ENCODE assay signal across 8 cellular contexts in the genomic region with DNA sequence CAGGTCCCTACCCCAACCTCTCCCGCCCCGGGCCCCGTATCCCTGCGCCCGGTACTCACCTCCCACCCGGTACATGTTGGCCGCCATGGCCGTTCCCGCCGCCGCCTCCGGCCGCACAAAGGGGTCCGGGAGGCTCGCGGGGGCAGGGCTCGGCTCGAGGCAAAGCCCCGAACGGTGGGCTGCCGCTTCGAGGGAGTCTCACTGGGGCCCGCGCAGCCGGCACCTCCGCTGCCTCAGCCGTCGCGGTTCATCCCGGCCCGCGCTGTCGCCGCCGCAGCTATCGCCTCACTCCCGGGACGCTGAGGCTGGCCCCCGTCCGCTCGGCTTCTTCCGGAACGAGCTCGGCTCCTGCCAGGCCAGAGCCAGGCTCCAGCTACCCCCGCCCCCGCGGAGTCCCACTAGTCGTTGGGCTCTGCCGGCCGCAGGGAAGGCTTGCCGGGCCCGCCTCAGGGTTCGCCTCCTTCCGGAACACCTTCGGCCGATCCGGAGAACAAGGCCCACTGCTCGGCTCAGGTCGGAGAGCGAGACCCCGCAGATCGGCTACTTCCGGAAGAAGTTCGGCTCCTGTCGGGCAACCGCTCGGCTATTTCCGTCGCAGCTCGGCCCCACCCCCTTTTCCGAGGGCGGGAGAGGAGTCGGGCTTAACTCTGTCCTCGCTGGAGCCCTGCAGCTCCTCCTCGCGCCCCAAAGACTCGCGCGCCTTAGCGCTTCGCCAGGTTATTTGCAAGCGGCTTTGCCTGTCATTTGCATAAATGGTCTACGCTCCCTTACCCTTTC. TPM values are rescaled to one million over a fixed set of nuclear protein-coding genes. Genes with fewer than 3 reads are reported as not detected.
DNase-seq lines count a peak whose midpoint lies in the region; TF ChIP-seq lines count a peak whose summit lies in the region.

A gene (minus strand): TSS at position 502 of the 777 bp plus-strand sequence. CDS start 415 bp downstream, at position 87.

- in situ Hi-C loops in HAP-1 (cut with MboI; ENCODE audit: low sequenced_read_pairs): no loop called here

- H3K4me1 ChIP-seq in ES-I3 (ENCODE audit: insufficient read depth, low read length) (peaks cover 18% of the 10 kb centered on the region), HAP-1 (peaks cover 19% of the 10 kb centered on the region), MM.1S (ENCODE audit: low read length) (peaks cover 10% of the 10 kb centered on the region), stomach (peaks cover 29 to 68% (median 42%) of the 10 kb centered on the region in 4 donors)

- H3K36me3 ChIP-seq in ES-I3 (ENCODE audit: insufficient read depth, low read length): peaks cover 16% of the 10 kb centered on the region; the same call in 1 of the 2 replicates
- H3K36me3 ChIP-seq in HAP-1 (replicated peaks): peaks cover 75% of the 10 kb centered on the region
- H3K36me3 ChIP-seq in MM.1S (replicated peaks; ENCODE audit: insufficient read depth, low read length): peaks cover 12% of the 10 kb centered on the region
- no peaks in the 10 kb centered on the region for H3K36me3 ChIP-seq in neural cell (ENCODE audit: insufficient read depth, low read length)
- H3K36me3 ChIP-seq in stomach: peaks cover 32 to 58% (median 50%) of the 10 kb centered on the region in 4 donors

- H3K4me3 ChIP-seq in HAP-1: peak within 1 kb of the TSS; percentile 96
- H3K4me3 ChIP-seq in MM.1S (ENCODE audit: low read length): peak within 1 kb of the TSS; percentile 92
- H3K4me3 ChIP-seq in fibroblast of the aortic adventitia (ENCODE audit: low read depth, low read length): peak within 1 kb of the TSS; percentile 87
- H3K4me3 ChIP-seq in neural cell (ENCODE audit: low read length): peak within 1 kb of the TSS; percentile 100
- peak within 1 kb of the TSS; percentile 69 to 100 (median 86) for H3K4me3 ChIP-seq in stomach

- H3K9me2 ChIP-seq in MM.1S (replicated peaks; ENCODE audit: insufficient read depth, low read length) (no peaks in the 10 kb centered on the region), neural cell (ENCODE audit: insufficient read depth, low read length) (no peaks in the 10 kb centered on the region)

- H3K27ac ChIP-seq in MM.1S (ENCODE audit: low read length) (peak within 1 kb of the TSS; percentile 86), neural cell (ENCODE audit: low read length) (peak within 1 kb of the TSS; percentile 87), stomach (peak within 1 kb of the TSS; percentile 96 to 98 (median 96))

- H3K9ac ChIP-seq in ES-I3 (ENCODE audit: low read depth, low read length) (peak within 1 kb of the TSS; percentile 96), MM.1S (ENCODE audit: low read length) (peak within 1 kb of the TSS; percentile 97), neural cell (ENCODE audit: low read length) (peak within 1 kb of the TSS; percentile 98)

- TF ChIP-seq EP300 in neural cell (conservative IDR thresholded peaks at IDR 0.05; ENCODE audit: poor library complexity, severe bottlenecking) (peak; percentile 34), stomach (IDR thresholded peaks at IDR 0.05) (no peak)

- H3K27me3 ChIP-seq in HAP-1 (ENCODE audit: low read depth): no peaks in the 10 kb centered on the region
- no peaks in the 10 kb centered on the region for H3K27me3 ChIP-seq in MM.1S (replicated peaks; ENCODE audit: insufficient read depth, low read length)
- H3K27me3 ChIP-seq in neural cell (ENCODE audit: insufficient read depth, low read depth, low read length): no peaks in the 10 kb centered on the region
- no peaks in the 10 kb centered on the region for H3K27me3 ChIP-seq in stomach

- no peak for TF ChIP-seq CTCF in MM.1S (IDR thresholded peaks at IDR 0.05; ENCODE audit: low read length)
- no peak for TF ChIP-seq CTCF in fibroblast of the aortic adventitia (IDR thresholded peaks at IDR 0.05; ENCODE audit: insufficient read depth, low read length)
- no peak for TF ChIP-seq CTCF in neural cell (IDR thresholded peaks at IDR 0.05; ENCODE audit: poor library complexity, severe bottlenecking)
- no peak for TF ChIP-seq CTCF in stomach (IDR thresholded peaks at IDR 0.05)

- intact Hi-C loops in stomach (cut with DNase I; ENCODE audit: low total_unique reads): no loop called here

- H3K79me2 ChIP-seq in MM.1S (ENCODE audit: low read length) (peaks cover 44% of the 10 kb centered on the region), neural cell (replicated peaks; ENCODE audit: insufficient read depth, low read length) (peaks cover 35% of the 10 kb centered on the region)

- H2AFZ ChIP-seq in MM.1S (ENCODE audit: low read length) (peak within 1 kb of the TSS; percentile 67), neural cell (ENCODE audit: low read depth, low read length) (peak within 1 kb of the TSS; percentile 77)

- TF ChIP-seq RAD21 in neural cell (conservative IDR thresholded peaks at IDR 0.05): no peak

- H3K4me2 ChIP-seq in MM.1S (ENCODE audit: low read depth, low read length) (peak within 1 kb of the TSS; percentile 97), neural cell (ENCODE audit: low read length) (peak within 1 kb of the TSS; percentile 87)

- DNase-seq in HAP-1 (ENCODE audit: low spot score in 2 of 2) (peak; percentile 96 to 99), MM.1S (peak; percentile 99), SIG-M5 (lab: John Stamatoyannopoulos, UW) (peak; percentile 80), activated gamma-delta T cell (lab: John Stamatoyannopoulos, UW) (peak; percentile 92), fibroblast of the aortic adventitia (ENCODE audit: low read depth) (peak; percentile 97), stomach (peak; percentile 97)

- H3F3A ChIP-seq in MM.1S (ENCODE audit: insufficient read depth, low read length) (peaks cover 21% of the 10 kb centered on the region), neural cell (ENCODE audit: insufficient read depth, low read length, poor library complexity, severe bottlenecking) (no peaks in the 10 kb centered on the region)

- H3K9me3 ChIP-seq in ES-I3 (ENCODE audit: control insufficient read depth, insufficient read depth, low read length) (no peaks in the 10 kb centered on the region), HAP-1 (no peaks in the 10 kb centered on the region), MM.1S (replicated peaks; ENCODE audit: insufficient read depth, low read length) (no peaks in the 10 kb centered on the region), neural cell (ENCODE audit: low read length) (no peaks in the 10 kb centered on the region), stomach (no peaks in the 10 kb centered on the region)

- 0 to 1% (median 0%) methylated on average over 28 to 83 of the region's 83 CpGs for WGBS in stomach, 5 donors

- no peaks in the 10 kb centered on the region for H4K20me1 ChIP-seq in MM.1S (ENCODE audit: insufficient read depth, low read length)
- H4K20me1 ChIP-seq in neural cell (ENCODE audit: insufficient read depth): no peaks in the 10 kb centered on the region

- peak in 1 of 4 donors; percentile 18 for TF ChIP-seq POLR2A in stomach (IDR thresholded peaks at IDR 0.05)

TF ChIP-seq in neural cell, 6 proteins besides CTCF, POLR2A, EP300 and RAD21:
- TF ChIP-seq TAF1 (IDR thresholded peaks at IDR 0.05; ENCODE audit: low read depth) (peak; percentile 76), POLR2AphosphoS5 (IDR thresholded peaks at IDR 0.05) (peak; percentile 83), EZH2 (IDR thresholded peaks at IDR 0.05; ENCODE audit: borderline replicate concordance, insufficient read depth, low read length, poor library complexity, severe bottlenecking) (no peak), MXI1 (conservative IDR thresholded peaks at IDR 0.05; ENCODE audit: poor library complexity, severe bottlenecking) (peak; percentile 68), SMC3 (conservative IDR thresholded peaks at IDR 0.05; ENCODE audit: poor library complexity) (no peak)
- TF ChIP-seq, protein P1, sequence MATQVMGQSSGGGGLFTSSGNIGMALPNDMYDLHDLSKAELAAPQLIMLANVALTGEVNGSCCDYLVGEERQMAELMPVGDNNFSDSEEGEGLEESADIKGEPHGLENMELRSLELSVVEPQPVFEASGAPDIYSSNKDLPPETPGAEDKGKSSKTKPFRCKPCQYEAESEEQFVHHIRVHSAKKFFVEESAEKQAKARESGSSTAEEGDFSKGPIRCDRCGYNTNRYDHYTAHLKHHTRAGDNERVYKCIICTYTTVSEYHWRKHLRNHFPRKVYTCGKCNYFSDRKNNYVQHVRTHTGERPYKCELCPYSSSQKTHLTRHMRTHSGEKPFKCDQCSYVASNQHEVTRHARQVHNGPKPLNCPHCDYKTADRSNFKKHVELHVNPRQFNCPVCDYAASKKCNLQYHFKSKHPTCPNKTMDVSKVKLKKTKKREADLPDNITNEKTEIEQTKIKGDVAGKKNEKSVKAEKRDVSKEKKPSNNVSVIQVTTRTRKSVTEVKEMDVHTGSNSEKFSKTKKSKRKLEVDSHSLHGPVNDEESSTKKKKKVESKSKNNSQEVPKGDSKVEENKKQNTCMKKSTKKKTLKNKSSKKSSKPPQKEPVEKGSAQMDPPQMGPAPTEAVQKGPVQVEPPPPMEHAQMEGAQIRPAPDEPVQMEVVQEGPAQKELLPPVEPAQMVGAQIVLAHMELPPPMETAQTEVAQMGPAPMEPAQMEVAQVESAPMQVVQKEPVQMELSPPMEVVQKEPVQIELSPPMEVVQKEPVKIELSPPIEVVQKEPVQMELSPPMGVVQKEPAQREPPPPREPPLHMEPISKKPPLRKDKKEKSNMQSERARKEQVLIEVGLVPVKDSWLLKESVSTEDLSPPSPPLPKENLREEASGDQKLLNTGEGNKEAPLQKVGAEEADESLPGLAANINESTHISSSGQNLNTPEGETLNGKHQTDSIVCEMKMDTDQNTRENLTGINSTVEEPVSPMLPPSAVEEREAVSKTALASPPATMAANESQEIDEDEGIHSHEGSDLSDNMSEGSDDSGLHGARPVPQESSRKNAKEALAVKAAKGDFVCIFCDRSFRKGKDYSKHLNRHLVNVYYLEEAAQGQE (IDR thresholded peaks at IDR 0.05; ENCODE audit: borderline replicate concordance): peak; percentile 44
TF ChIP-seq in neural cell: peak in this region for 4.

RNA-seq across cellular contexts. Expression of the gene that starts here (rescaled TPM):
- total RNA-seq in fibroblast of the aortic adventitia (ENCODE audit: low replicate concordance) (46.2 and 110 TPM in 2 replicates), stomach (100 to 1,000 TPM in 1 of 5 donors, 10 to 100 TPM in 4; 53.9 to 110 (median 85.3) TPM)
- polyA plus RNA-seq in neural cell (130 and 140 TPM in 2 replicates), stomach (10 to 100 TPM; 32.8 to 44.6 (median 34.7) TPM)
- polyA minus RNA-seq in neural cell: 151 and 174 TPM in 2 replicates

Comparison
In these comparisons a context has a peak if more than half of its experiments do, and no peak if none do; other contexts are left out.
1. Peak in every context shown above with its lines: DNase-seq, H3K4me3 ChIP-seq and H3K27ac ChIP-seq.